8 cellular contexts compared by ENCODE assay signal in the genomic region with DNA sequence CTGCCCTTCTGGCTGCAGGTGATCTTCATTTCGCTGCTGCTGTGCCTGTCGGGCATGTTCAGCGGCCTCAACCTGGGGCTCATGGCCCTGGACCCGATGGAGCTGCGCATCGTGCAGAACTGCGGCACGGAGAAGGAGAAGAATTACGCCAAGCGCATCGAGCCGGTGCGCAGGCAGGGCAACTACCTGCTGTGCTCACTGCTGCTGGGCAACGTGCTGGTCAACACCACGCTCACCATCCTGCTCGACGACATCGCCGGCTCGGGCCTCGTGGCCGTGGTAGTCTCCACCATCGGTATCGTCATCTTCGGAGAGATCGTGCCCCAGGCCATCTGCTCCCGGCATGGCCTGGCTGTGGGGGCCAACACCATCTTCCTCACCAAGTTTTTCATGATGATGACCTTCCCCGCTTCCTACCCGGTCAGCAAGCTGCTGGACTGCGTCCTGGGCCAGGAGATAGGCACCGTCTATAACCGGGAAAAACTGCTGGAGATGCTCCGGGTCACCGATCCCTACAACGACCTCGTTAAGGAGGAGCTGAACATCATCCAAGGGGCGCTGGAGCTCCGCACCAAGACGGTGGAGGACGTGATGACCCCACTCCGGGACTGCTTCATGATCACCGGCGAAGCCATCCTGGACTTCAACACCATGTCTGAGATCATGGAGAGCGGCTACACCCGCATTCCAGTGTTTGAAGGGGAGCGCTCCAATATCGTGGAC. TPM values are rescaled to one million over a fixed set of nuclear protein-coding genes. Genes with fewer than 3 reads are reported as not detected.
DNase-seq lines count a peak whose midpoint lies in the region; ATAC-seq and TF ChIP-seq lines count a peak whose summit lies in the region.

No MANE protein-coding gene starts in this region.

- no peak overlapping the region for H2AFZ ChIP-seq in H9 (ENCODE audit: low read length)

- no peak overlapping the region for H4K91ac ChIP-seq in H9 (ENCODE audit: insufficient read length, low read depth, low read length)

- TF ChIP-seq POLR2A in GM18505 (IDR thresholded peaks at IDR 0.05; ENCODE audit: borderline replicate concordance, extremely low read depth, insufficient read depth, insufficient read length), result no peak

- H3K36me3 Mint-ChIP-seq in H9 (ENCODE audit: insufficient read depth in 1 of 3, low read depth in 3 of 3), result peaks cover 0 to 14% (median 4%) of the 10 kb centered on the region in 3 experiments; a peak in 1 of 7 replicates

- no peak for ATAC-seq in heart right ventricle
- no peak for ATAC-seq in GM18505 (IDR thresholded peaks at IDR 0.05; ENCODE audit: unreplicated experiment)
- no peak for ATAC-seq in HG02588 (IDR thresholded peaks at IDR 0.05; ENCODE audit: unreplicated experiment)

- H3K36me3 ChIP-seq in A673 (ENCODE audit: insufficient read depth, low read length, poor library complexity, severe bottlenecking), result no peaks in the 10 kb centered on the region
- H3K36me3 ChIP-seq in heart right ventricle, result no peaks in the 10 kb centered on the region

- no TSS peak for BruUV-seq in A673 (replicated peaks; lab: Mats Ljungman, UMichigan)

- H2BK12ac ChIP-seq in H9 (ENCODE audit: insufficient read length, low read depth, low read length), result no peak overlapping the region

- no peaks in the 10 kb centered on the region for H4K20me1 ChIP-seq in H9 (ENCODE audit: control insufficient read depth, insufficient read depth, insufficient read length)

- no peaks in the 10 kb centered on the region for H3K27me3 ChIP-seq in A673 (replicated peaks; ENCODE audit: insufficient read depth, low read depth, low read length, poor library complexity)
- peaks cover 6% of the 10 kb centered on the region; the same call in 1 of the 2 replicates for H3K27me3 ChIP-seq in H9 (ENCODE audit: insufficient read depth, low read length)
- peaks cover 0 to 13% (median 0%) of the 10 kb centered on the region in 7 donors for H3K27me3 ChIP-seq in heart right ventricle

- TF ChIP-seq CTCF in A673 (conservative IDR thresholded peaks at IDR 0.05; ENCODE audit: low read depth, low read length) (no peak), H9 (conservative IDR thresholded peaks at IDR 0.05) (no peak), heart right ventricle (IDR thresholded peaks at IDR 0.05) (no peak)

- peak overlapping the region; percentile 47 for H3K14ac ChIP-seq in H9 (ENCODE audit: insufficient read depth, low read length)

- H3K79me1 ChIP-seq in H9 (ENCODE audit: insufficient read depth, low read depth, low read length, poor library complexity, severe bottlenecking), result no peaks in the 10 kb centered on the region

- H3K4me3 ChIP-seq in A673 (ENCODE audit: low read depth, low read length, poor library complexity, severe bottlenecking), result peak overlapping the region; percentile 98
- H3K4me3 ChIP-seq in heart right ventricle, result peak overlapping the region; percentile 65 to 100 (median 91)

- no peak overlapping the region for H3K4ac ChIP-seq in H9 (ENCODE audit: low read depth, low read length)

- H3K4me1 ChIP-seq in A673 (ENCODE audit: insufficient read depth, low read length, poor library complexity, severe bottlenecking) (peaks cover 19% of the 10 kb centered on the region), H9 (ENCODE audit: insufficient read depth, low read length) (no peaks in the 10 kb centered on the region; the same call in 1 of the 2 replicates), heart right ventricle (peaks cover 6 to 63% (median 47%) of the 10 kb centered on the region in 9 donors)

- no peak overlapping the region for H3K23ac ChIP-seq in H9 (ENCODE audit: insufficient read length, low read depth, low read length)

- H2BK15ac ChIP-seq in H9 (ENCODE audit: low read depth, low read length), result no peak overlapping the region

- peak overlapping the region; percentile 73 for H3K4me2 ChIP-seq in H9 (ENCODE audit: insufficient read depth, insufficient read length, low read length)

- H2BK5ac ChIP-seq in H9 (ENCODE audit: insufficient read length, low read length), result no peak overlapping the region

- H3K27ac Mint-ChIP-seq in H9, result no peak overlapping the region

- no peak overlapping the region for H3K9ac ChIP-seq in H9 (ENCODE audit: extremely low read depth, insufficient read length, low read length)

- no peak overlapping the region for H3K56ac ChIP-seq in H9 (ENCODE audit: insufficient read length, low read depth, low read length)

- no peak overlapping the region for H4K8ac ChIP-seq in H9 (replicated peaks; ENCODE audit: insufficient read length, low read depth, low read length)

- CTCF ChIA-PET in A673 (lab: Charles Lee), result no interaction called here

- H4K5ac ChIP-seq in H9 (ENCODE audit: insufficient read length, low read depth, low read length), result no peak overlapping the region

- no peak overlapping the region for H2BK20ac ChIP-seq in H9 (ENCODE audit: low read depth, low read length, poor library complexity, severe bottlenecking)

- intact Hi-C loops in A673 (cut with micrococcal nuclease; ENCODE audit: unreplicated experiment) (loop anchor here (5.0 kb wide), 1 partner anchor 563 kb away; no protein-coding TSS in a partner anchor), heart right ventricle (cut with DNase I) (loop anchor here in 7 of 10 donors (2.0 to 10.0 kb wide), 8 partner anchors 148 to 415 kb away; a partner anchor contains a TSS)

- WGBS in H9 (ENCODE audit: extremely low coverage, insufficient read length, low lambda C conversion rate), result no CpG with 5 or more reads among the region's 47 CpGs
- 16 to 18% methylated on average over 47 of the region's 47 CpGs for WGBS in heart right ventricle, 2 donors

- H3K9me3 ChIP-seq in A673 (ENCODE audit: low read depth, low read length, poor library complexity, severe bottlenecking) (no peaks in the 10 kb centered on the region), H9 (ENCODE audit: control insufficient read depth, low read depth, low read length) (no peaks in the 10 kb centered on the region), heart right ventricle (no peaks in the 10 kb centered on the region)

- no peak overlapping the region for H2AK5ac ChIP-seq in H9 (ENCODE audit: insufficient read length, low read length)

- no peak overlapping the region for H2BK120ac ChIP-seq in H9 (ENCODE audit: low read depth, low read length, poor library complexity, severe bottlenecking)

- H3K23me2 ChIP-seq in H9 (ENCODE audit: insufficient read length, low read depth, low read length, poor library complexity, severe bottlenecking), result peaks cover 21% of the 10 kb centered on the region

- no peaks in the 10 kb centered on the region for H3K79me2 ChIP-seq in H9 (ENCODE audit: insufficient read depth, low read length)

- no peak overlapping the region for H3K27ac ChIP-seq in A673 (ENCODE audit: low read depth, low read length, poor library complexity, severe bottlenecking)
- no peak overlapping the region for H3K27ac ChIP-seq in H9 (ENCODE audit: insufficient read length, low read depth, low read length)
- H3K27ac ChIP-seq in heart right ventricle, result peak overlapping the region in 1 of 10 donors; percentile 81

- peak overlapping the region; percentile 92 to 93 for H3K4me3 Mint-ChIP-seq in H9

- H3K9me3 Mint-ChIP-seq in H9, result no peaks in the 10 kb centered on the region; a peak in 1 of 5 replicates

- H3K27me3 Mint-ChIP-seq in H9 (ENCODE audit: low read depth), result peaks cover 26% of the 10 kb centered on the region

- DNase-seq in A673 (ENCODE audit: low spot score), result no peak
- peak; percentile 41 for DNase-seq in H9
- peak; percentile 6 for DNase-seq in activated gamma-delta T cell treated with Interleukin-2 at 50 U/mL for 16 hours
- peak; percentile 6 to 17 for DNase-seq in heart right ventricle
- DNase-seq in renal cortical epithelial cell (ENCODE audit: low read depth), result peak; percentile 15
- no peak for DNase-seq in NCI-H345 (lab: John Stamatoyannopoulos, UW)

- no peak overlapping the region for H3K18ac ChIP-seq in H9 (ENCODE audit: insufficient read length, low read depth, low read length)

- POLR2A ChIA-PET in A673 (lab: Charles Lee; ENCODE audit: low non-redundant PET), result no interaction called here

- H3K4me1 Mint-ChIP-seq in H9, result peaks cover 37 to 47% of the 10 kb centered on the region in 2 experiments

- H3T11ph ChIP-seq in H9 (ENCODE audit: low read length), result no peak overlapping the region

RNA-seq across cellular contexts. Expression of a gene that starts 1.3 kb away (rescaled TPM):
- 4.8 and 5.6 TPM in 2 replicates for total RNA-seq in A673 (2021)
- total RNA-seq in H9 (2021), result 17.0 and 17.5 TPM in 2 replicates
- 1 to 10 TPM; 2.0 to 5.3 (median 4.1) TPM for total RNA-seq in heart right ventricle
- 1 to 10 TPM; 1.3 to 1.9 TPM for polyA plus RNA-seq in heart right ventricle
- 1.7 and 11.6 TPM in 2 replicates for total RNA-seq in renal cortical epithelial cell

RNA-seq across cellular contexts. Expression of a gene that starts 50.1 kb away (rescaled TPM):
- total RNA-seq in A673 (2021) (4.8 and 5.2 TPM in 2 replicates), H9 (2021) (16.4 and 16.5 TPM in 2 replicates), heart right ventricle (10 to 100 TPM; 10.0 to 29.3 (median 15.4) TPM), renal cortical epithelial cell (6.1 and 11.4 TPM in 2 replicates)
- polyA plus RNA-seq in heart right ventricle, result 10 to 100 TPM in 1 of 2 donors, 1 to 10 TPM in 1; 6.6 to 59.4 TPM

Comparison
In these comparisons a context has a peak if more than half of its experiments do, and no peak if none do; other contexts are left out.
1. DNase-seq: peak in H9 (single experiment), activated gamma-delta T cell treated with Interleukin-2 at 50 U/mL for 16 hours (single experiment), heart right ventricle (2 of 2) and renal cortical epithelial cell (single experiment); none in A673 (single experiment) and NCI-H345 (single experiment).